ENCODE assay signal across 4 cellular contexts in genomic region chr6:125144822-125145221, GRCh38.
"Had no signal": no experiment of that assay in that cellular context is flagged by ENCODE, and none has a peak within 500 bp of the region (broad histone marks: within the 10 kb centered on the region; RNA-seq: fewer than 3 reads in every experiment).

No MANE protein-coding gene starts in this region.

- H3K27ac Mint-ChIP-seq: IgD-negative memory B cell had no signal

- DNase-seq: IMR-90, KBM-7, KG1 had no signal

- H3K4me1 Mint-ChIP-seq: IgD-negative memory B cell had no signal

- H3K4me3 Mint-ChIP-seq: IgD-negative memory B cell had no signal

- H3K36me3 Mint-ChIP-seq: IgD-negative memory B cell had no signal
